ENCODE assay signal across 8 cellular contexts in the genomic region with DNA sequence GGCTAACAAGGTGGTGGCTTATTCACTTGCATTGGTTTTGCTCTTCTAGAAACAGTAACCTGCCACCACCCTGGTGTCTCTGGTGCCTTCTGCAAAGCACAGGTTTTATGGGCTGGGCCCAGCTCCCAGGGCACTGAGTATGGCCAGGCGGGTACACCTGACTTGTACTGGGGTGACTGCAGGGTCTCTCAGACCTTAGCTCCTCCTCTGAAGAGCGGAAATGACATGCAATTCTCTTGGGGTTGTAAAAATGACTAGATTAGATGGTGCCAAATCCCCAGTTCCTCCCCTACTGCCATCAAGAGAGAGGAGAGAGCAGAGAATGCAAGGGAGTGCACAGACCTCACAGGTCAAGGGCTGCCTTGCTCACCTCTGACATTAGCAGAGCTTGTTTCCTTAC. TPM values are rescaled to one million over a fixed set of nuclear protein-coding genes. Genes with fewer than 3 reads are reported as not detected.
A peak's percentile ranks its signal among the peaks of the same experiment; 100 is the strongest.
DNase-seq lines count a peak whose midpoint lies in the region; ATAC-seq lines count a peak whose summit lies in the region.

No MANE protein-coding gene starts in this region.

- no peaks in the 10 kb centered on the region for H3K36me3 ChIP-seq in CD8-positive, alpha-beta memory T cell (ENCODE audit: insufficient read depth, low read length)
- no peaks in the 10 kb centered on the region for H3K36me3 ChIP-seq in HUES6 (ENCODE audit: control insufficient read depth, insufficient read depth, low read length)

- no peaks in the 10 kb centered on the region for H3K27me3 Mint-ChIP-seq in CD8-positive, alpha-beta memory T cell
- no peaks in the 10 kb centered on the region for H3K27me3 Mint-ChIP-seq in activated naive CD8-positive, alpha-beta T cell treated with anti-CD3 and anti-CD28 coated beads for 36 hours
- H3K27me3 Mint-ChIP-seq in naive thymus-derived CD8-positive, alpha-beta T cell: peaks cover 0 to 1% (median 0%) of the 10 kb centered on the region in 5 donors

- H3K4me3 Mint-ChIP-seq in CD8-positive, alpha-beta memory T cell: peak overlapping the region; percentile 37 to 85 (median 60)
- H3K4me3 Mint-ChIP-seq in activated naive CD8-positive, alpha-beta T cell treated with anti-CD3 and anti-CD28 coated beads for 36 hours: peak overlapping the region; percentile 66
- peak overlapping the region; percentile 71 to 91 (median 86) for H3K4me3 Mint-ChIP-seq in naive thymus-derived CD8-positive, alpha-beta T cell

- peak overlapping the region; percentile 87 to 100 (median 98) for H3K27ac Mint-ChIP-seq in CD8-positive, alpha-beta memory T cell
- H3K27ac Mint-ChIP-seq in activated naive CD8-positive, alpha-beta T cell treated with anti-CD3 and anti-CD28 coated beads for 36 hours: peak overlapping the region; percentile 98
- peak overlapping the region; percentile 94 to 100 (median 98) for H3K27ac Mint-ChIP-seq in naive thymus-derived CD8-positive, alpha-beta T cell

- H3K4me1 Mint-ChIP-seq in CD8-positive, alpha-beta memory T cell: peaks cover 96 to 100% (median 99%) of the 10 kb centered on the region in 3 donors
- H3K4me1 Mint-ChIP-seq in activated naive CD8-positive, alpha-beta T cell treated with anti-CD3 and anti-CD28 coated beads for 36 hours: peaks cover 96% of the 10 kb centered on the region
- H3K4me1 Mint-ChIP-seq in naive thymus-derived CD8-positive, alpha-beta T cell: peaks cover 63 to 100% (median 97%) of the 10 kb centered on the region in 4 donors

- DNase-seq in CD8-positive, alpha-beta memory T cell: peak in 3 of 5 donors; percentile 59 to 74 (median 67)
- peak; percentile 59 for DNase-seq in activated naive CD8-positive, alpha-beta T cell treated with anti-CD3 and anti-CD28 coated beads for 36 hours
- DNase-seq in naive thymus-derived CD8-positive, alpha-beta T cell: peak; percentile 37 to 89 (median 68)
- DNase-seq in SIG-M5 treated with dmso at 0.1 percent for 504 hours (lab: John Stamatoyannopoulos, UW; ENCODE audit: unreplicated experiment) (no peak), AG08396 (ENCODE audit: low spot score) (no peak), UCSD-AML1 (lab: John Stamatoyannopoulos, UW; ENCODE audit: unreplicated experiment) (no peak)

- peaks cover 94% of the 10 kb centered on the region for H3K4me1 ChIP-seq in CD8-positive, alpha-beta memory T cell (ENCODE audit: insufficient read depth, low read length)
- H3K4me1 ChIP-seq in HUES6 (ENCODE audit: control insufficient read depth, insufficient read depth, low read length): peaks cover 62% of the 10 kb centered on the region

- H3K27ac ChIP-seq in CD8-positive, alpha-beta memory T cell (ENCODE audit: low read depth, low read length): no peak overlapping the region
- H3K27ac ChIP-seq in HUES6 (ENCODE audit: low read depth, low read length): no peak overlapping the region

- H3K9ac ChIP-seq in HUES6 (ENCODE audit: low read length): peak overlapping the region; percentile 1

- H3K27me3 ChIP-seq in CD8-positive, alpha-beta memory T cell (ENCODE audit: insufficient read depth, low read length, poor library complexity, severe bottlenecking): no peaks in the 10 kb centered on the region
- H3K27me3 ChIP-seq in HUES6 (ENCODE audit: control insufficient read depth, insufficient read depth, low read length): no peaks in the 10 kb centered on the region

- no peak overlapping the region for H3K4me3 ChIP-seq in CD8-positive, alpha-beta memory T cell (ENCODE audit: low read length)
- no peak overlapping the region for H3K4me3 ChIP-seq in HUES6 (ENCODE audit: low read depth, low read length)

- CTCF ChIA-PET in CD8-positive, alpha-beta memory T cell (lab: Charles Lee): interaction anchor here (0.7 to 1.7 kb wide), 3 partner anchors 8 to 14 kb away, joined by 3 to 9 read pairs (median 3); a partner anchor contains a TSS

- peak; percentile 47 to 74 for ATAC-seq in naive thymus-derived CD8-positive, alpha-beta T cell
- ATAC-seq in HG03354 (IDR thresholded peaks at IDR 0.05; ENCODE audit: poor library complexity, severe bottlenecking, unreplicated experiment): no peak

- POLR2A ChIA-PET in CD8-positive, alpha-beta memory T cell (lab: Charles Lee): interaction anchor here (1.3 to 1.4 kb wide), 2 partner anchors 9 to 14 kb away, joined by 4 to 5 read pairs; no protein-coding TSS in a partner anchor
- POLR2A ChIA-PET in naive thymus-derived CD8-positive, alpha-beta T cell (lab: Charles Lee): interaction anchor here (0.7 to 6.7 kb wide), 5 partner anchors 9 to 48 kb away, joined by 3 to 97 read pairs (median 3); a partner anchor contains a TSS

- H3K9me3 Mint-ChIP-seq in CD8-positive, alpha-beta memory T cell: peaks cover 0 to 2% (median 0%) of the 10 kb centered on the region in 5 donors
- H3K9me3 Mint-ChIP-seq in activated naive CD8-positive, alpha-beta T cell treated with anti-CD3 and anti-CD28 coated beads for 36 hours: peaks cover 6% of the 10 kb centered on the region
- peaks cover 0 to 1% (median 0%) of the 10 kb centered on the region in 9 donors for H3K9me3 Mint-ChIP-seq in naive thymus-derived CD8-positive, alpha-beta T cell

- H3K36me3 Mint-ChIP-seq in CD8-positive, alpha-beta memory T cell: peaks cover 10 to 24% (median 20%) of the 10 kb centered on the region in 3 donors
- peaks cover 57% of the 10 kb centered on the region for H3K36me3 Mint-ChIP-seq in activated naive CD8-positive, alpha-beta T cell treated with anti-CD3 and anti-CD28 coated beads for 36 hours
- H3K36me3 Mint-ChIP-seq in naive thymus-derived CD8-positive, alpha-beta T cell: peaks cover 0 to 16% (median 0%) of the 10 kb centered on the region in 3 donors

- no peaks in the 10 kb centered on the region for H3K9me3 ChIP-seq in CD8-positive, alpha-beta memory T cell (ENCODE audit: low read length)
- no peaks in the 10 kb centered on the region for H3K9me3 ChIP-seq in HUES6 (ENCODE audit: control insufficient read depth, insufficient read depth, low read depth, low read length)

RNA-seq across cellular contexts. Expression of a gene that starts 14.7 kb away (rescaled TPM):
- total RNA-seq in CD8-positive, alpha-beta memory T cell: 10 to 100 TPM; 55.6 to 56.1 TPM
- 99.4 TPM for polyA plus RNA-seq in CD8-positive, alpha-beta memory T cell
- total RNA-seq in activated naive CD8-positive, alpha-beta T cell treated with anti-CD3 and anti-CD28 coated beads for 36 hours: 10 to 100 TPM; 52.1 to 52.5 TPM
- 100 to 1,000 TPM; 101 to 105 TPM for total RNA-seq in naive thymus-derived CD8-positive, alpha-beta T cell
- 10 to 100 TPM; 58.6 to 93.3 (median 79.8) TPM for polyA plus RNA-seq in naive thymus-derived CD8-positive, alpha-beta T cell

RNA-seq across cellular contexts. Expression of a gene that starts 41.7 kb away (rescaled TPM):
- 10 to 100 TPM in 1 of 2 experiments, 1 to 10 TPM in 1; 9.8 to 10.6 TPM for total RNA-seq in CD8-positive, alpha-beta memory T cell
- polyA plus RNA-seq in CD8-positive, alpha-beta memory T cell: 22.7 TPM
- 10 to 100 TPM; 12.4 to 14.3 TPM for total RNA-seq in activated naive CD8-positive, alpha-beta T cell treated with anti-CD3 and anti-CD28 coated beads for 36 hours
- total RNA-seq in naive thymus-derived CD8-positive, alpha-beta T cell: 10 to 100 TPM; 16.3 to 19.0 TPM
- polyA plus RNA-seq in naive thymus-derived CD8-positive, alpha-beta T cell: 10 to 100 TPM; 14.1 to 22.1 (median 19.8) TPM

Comparison
In these comparisons a context has a peak if more than half of its experiments do, and no peak if none do; other contexts are left out.
1. DNase-seq: peak in CD8-positive, alpha-beta memory T cell (3 of 5), activated naive CD8-positive, alpha-beta T cell treated with anti-CD3 and anti-CD28 coated beads for 36 hours (single experiment) and naive thymus-derived CD8-positive, alpha-beta T cell (10 of 10); none in SIG-M5 treated with dmso at 0.1 percent for 504 hours (single experiment), AG08396 (single experiment) and UCSD-AML1 (single experiment).
2. Peak in every context shown above with its lines, with median percentiles within 50 percentile points of each other: H3K27ac Mint-ChIP-seq and H3K4me3 Mint-ChIP-seq.